ENCODE assay signal across 8 cellular contexts in the genomic region with DNA sequence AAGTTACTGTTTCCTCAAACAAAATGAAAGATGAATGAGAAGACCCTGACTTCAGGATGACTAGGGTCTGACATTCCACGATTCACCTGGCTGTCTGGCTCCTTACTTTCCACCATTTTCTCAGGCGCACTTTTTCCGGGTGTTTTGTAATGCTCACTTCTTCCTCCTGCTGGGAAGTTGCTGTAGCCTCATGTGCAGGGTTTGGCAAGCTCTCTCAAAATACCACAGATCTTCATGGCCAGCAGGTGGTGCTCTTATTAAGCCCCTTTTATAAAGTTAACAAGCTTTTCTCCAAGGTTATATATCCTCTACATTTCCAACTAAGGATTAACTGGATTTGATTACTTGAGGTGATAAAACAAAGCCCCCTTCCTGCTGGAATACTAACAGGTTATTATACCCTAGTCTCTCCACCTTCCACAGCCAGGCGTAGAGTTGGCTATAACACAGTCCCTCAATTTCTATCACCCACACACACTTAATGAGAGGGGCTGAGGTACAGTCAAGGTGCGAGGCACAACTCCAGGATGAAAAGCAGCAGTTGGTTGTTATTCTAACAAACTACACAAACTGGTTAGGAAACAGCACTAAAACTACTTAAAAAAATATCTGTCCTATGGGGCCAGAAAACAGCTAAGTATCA. TPM values are rescaled to one million over a fixed set of nuclear protein-coding genes. Genes with fewer than 3 reads are reported as not detected.
A peak's percentile ranks its signal among the peaks of the same experiment; 100 is the strongest.
DNase-seq lines count a peak whose midpoint lies in the region; ATAC-seq and TF ChIP-seq lines count a peak whose summit lies in the region.

No MANE protein-coding gene starts in this region.

- no peaks in the 10 kb centered on the region for H3K27me3 ChIP-seq in cardiac muscle cell

- peaks cover 48% of the 10 kb centered on the region for H3K36me3 ChIP-seq in cardiac muscle cell

- peak overlapping the region; percentile 55 for H3K27ac ChIP-seq in cardiac muscle cell

- peak; percentile 85 for TF ChIP-seq CTCF in cardiac muscle cell (IDR thresholded peaks at IDR 0.05; ENCODE audit: low read depth, low read length)

- no peaks in the 10 kb centered on the region for H3K9me3 ChIP-seq in cardiac muscle cell (ENCODE audit: low read depth)

- DNase-seq in DMS153 treated with DMSO at 0.1 percent for 48 hours (lab: John Stamatoyannopoulos, UW; ENCODE audit: unreplicated experiment) (peak; percentile 63), Kasumi-1 (lab: John Stamatoyannopoulos, UW) (peak; percentile 89 to 92), RKO (ENCODE audit: low spot score) (peak; percentile 75), cardiac muscle cell (ENCODE audit: low read depth in 1 of 2, low spot score in 1 of 2) (peak; percentile 85 to 95), pons (ENCODE audit: low spot score) (peak; percentile 97), KG1 (lab: John Stamatoyannopoulos, UW) (no peak)
- DNase-seq in activated naive CD8-positive, alpha-beta T cell treated with anti-CD3 and anti-CD28 coated beads, Interleukin-2, amount 50 U/mL, for 16 hours (ENCODE audit: low read depth, low spot score), result peak; percentile 14

- no peaks in the 10 kb centered on the region for H3K4me1 ChIP-seq in cardiac muscle cell (ENCODE audit: low read depth)

- ATAC-seq in HG02885 (IDR thresholded peaks at IDR 0.05; ENCODE audit: poor library complexity, unreplicated experiment), result no peak

- no peak overlapping the region for H3K4me3 ChIP-seq in cardiac muscle cell

RNA-seq across cellular contexts. Expression of gene STH, which starts 45.4 kb away (rescaled TPM):
- total RNA-seq in cardiac muscle cell, result not detected in 2 replicates
- polyA plus RNA-seq in cardiac muscle cell, result not detected in 2 replicates
